1 cellular context compared by ENCODE assay signal in the genomic region with DNA sequence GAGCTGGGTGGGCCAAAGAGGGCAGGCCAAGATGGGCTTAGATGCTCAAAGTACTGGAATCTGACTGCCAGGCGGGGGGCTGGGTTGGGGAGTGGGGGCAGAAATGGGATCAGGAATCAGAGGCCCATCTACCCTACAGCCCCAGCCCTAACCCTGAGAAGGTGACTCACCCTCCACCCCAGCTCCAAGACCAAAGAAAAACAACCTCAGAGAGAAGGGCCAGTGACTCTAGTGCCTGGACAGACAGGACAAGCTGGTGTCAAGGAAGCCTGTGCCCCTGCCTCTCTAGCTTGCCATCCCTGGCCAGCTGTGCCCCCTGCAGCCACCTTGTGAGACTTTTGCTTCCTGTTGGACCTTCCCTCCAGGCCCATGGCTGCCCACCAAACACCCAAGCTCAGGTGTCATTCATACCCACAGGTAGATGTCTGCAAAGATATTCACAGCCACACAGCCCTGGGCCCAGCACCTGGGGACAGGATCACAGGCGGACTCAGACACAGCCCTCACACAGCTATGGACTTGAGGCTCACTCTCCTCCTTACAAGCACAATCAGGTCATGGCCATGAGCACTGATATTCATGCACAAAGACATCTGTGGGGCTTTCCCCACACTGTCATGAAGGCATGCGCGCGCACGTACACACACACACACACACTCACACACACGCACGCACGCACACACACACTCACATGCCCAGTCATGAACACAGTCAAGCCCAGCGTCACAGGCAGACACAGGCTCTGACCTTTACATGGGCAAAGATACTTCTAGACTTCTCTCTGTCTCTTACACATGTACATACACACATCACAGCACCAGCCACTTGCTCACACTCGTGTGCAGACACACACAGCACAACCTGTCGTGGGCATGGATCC.
TF ChIP-seq lines count a peak whose summit lies in the region.

No MANE protein-coding gene starts in this region.

TF ChIP-seq in K562, 482 proteins besides CTCF, POLR2A, EP300 and RAD21:
- TF ChIP-seq JUND (IDR thresholded peaks at IDR 0.05; ENCODE audit: borderline replicate concordance, low read depth, low read length): 0 out of 2 replicates have a peak, but pooled peaks have one; percentile 37
- no peak for TF ChIP-seq JUND (tag; IDR thresholded peaks at IDR 0.05; ENCODE audit: borderline replicate concordance, low read depth, low read length)
- 0 out of 2 replicates have a peak, but pooled peaks have one; percentile 26 for TF ChIP-seq MYNN (IDR thresholded peaks at IDR 0.05)
- no peak for TF ChIP-seq MYNN (CRISPR knock-in tag; IDR thresholded peaks at IDR 0.05)
- TF ChIP-seq XRCC5 (IDR thresholded peaks at IDR 0.05; ENCODE audit: low read depth, low read length): no peak
- TF ChIP-seq U2AF1 (optimal IDR thresholded peaks at IDR 0.05; ENCODE audit: low read depth, low read length): no peak
